Comparison of ENCODE assay signal across 9 cellular contexts in genomic region chr9:37582548-37583157, GRCh38. TPM values are rescaled to one million over a fixed set of nuclear protein-coding genes. Genes with fewer than 3 reads are reported as not detected.
DNase-seq lines count a peak whose midpoint lies in the region; ATAC-seq, FAIRE-seq and TF ChIP-seq lines count a peak whose summit lies in the region.
"Had no signal": no experiment of that assay in that cellular context is flagged by ENCODE, and none has a peak within 500 bp of the region (broad histone marks: within the 10 kb centered on the region; RNA-seq: fewer than 3 reads in every experiment).

No MANE protein-coding gene starts in this region.

- H3K27ac ChIP-seq in DND-41 (ENCODE audit: low read length), result no peak overlapping the region
- H3K27ac ChIP-seq: skin epidermis had no signal

- no peak overlapping the region for H3K4me3 ChIP-seq in DND-41 (ENCODE audit: low read depth in 1 of 2, low read length in 2 of 2)
- no peak overlapping the region for H3K4me3 ChIP-seq in Jurkat, Clone E6-1 (ENCODE audit: low read length)
- H3K4me3 ChIP-seq: skin epidermis had no signal

- no peaks in the 10 kb centered on the region for H3K4me1 ChIP-seq in DND-41 (ENCODE audit: insufficient read depth, low read length)

- DNase-seq in DND-41, result no peak
- DNase-seq in Jurkat, Clone E6-1 (ENCODE audit: low read depth, low spot score), result peak; percentile 64
- peak; percentile 55 for DNase-seq in foreskin melanocyte
- DNase-seq in pulmonary artery endothelial cell (ENCODE audit: low read depth, low spot score), result peak; percentile 37
- DNase-seq in NCI-H226, result no peak
- no peak for DNase-seq in retina
- DNase-seq in activated naive CD4-positive, alpha-beta T cell (lab: John Stamatoyannopoulos, UW), result no peak

- H3K27me3 ChIP-seq in DND-41 (ENCODE audit: insufficient read depth, low read length, poor library complexity), result no peaks in the 10 kb centered on the region

- peak; percentile 79 for FAIRE-seq in TTC549 (lab: Jason Lieb, UNC)

- H3K9me3 ChIP-seq in DND-41 (ENCODE audit: insufficient read depth, low read length, severe bottlenecking), result no peaks in the 10 kb centered on the region

- peaks cover 50% of the 10 kb centered on the region for H3K79me2 ChIP-seq in DND-41 (ENCODE audit: insufficient read depth, low read length)

- peak; percentile 69 for ATAC-seq in DND-41 (ENCODE audit: insufficient read depth, low read depth)

- H3K9ac ChIP-seq in DND-41 (ENCODE audit: low read depth, low read length), result no peak overlapping the region

- no peak overlapping the region for H2AFZ ChIP-seq in DND-41 (ENCODE audit: low read depth, low read length)

- no peak overlapping the region for H3K4me2 ChIP-seq in DND-41 (ENCODE audit: insufficient read depth, low read length)

- TF ChIP-seq CTCF in DND-41 (IDR thresholded peaks at IDR 0.05; ENCODE audit: borderline replicate concordance, extremely low read depth, low read length, poor library complexity, severe bottlenecking), result peak; percentile 71

- H3K36me3 ChIP-seq in DND-41 (ENCODE audit: insufficient read depth, low read length), result peaks cover 72% of the 10 kb centered on the region

- H4K20me1 ChIP-seq in DND-41 (ENCODE audit: insufficient read depth, low read length), result peaks cover 28% of the 10 kb centered on the region; the same call in 1 of the 2 replicates

RNA-seq across cellular contexts. Expression of gene FBXO10, which starts 6.5 kb away (rescaled TPM):
- 1.7 TPM for polyA plus RNA-seq in Jurkat, Clone E6-1 (2012; ENCODE audit: insufficient read depth, insufficient read length)
- total RNA-seq in pulmonary artery endothelial cell, result 9.5 and 14.2 TPM in 2 replicates

RNA-seq across cellular contexts. Expression of gene TOMM5, which starts 9.7 kb away (rescaled TPM):
- 266 TPM for polyA plus RNA-seq in Jurkat, Clone E6-1 (2012; ENCODE audit: insufficient read depth, insufficient read length)
- total RNA-seq in pulmonary artery endothelial cell, result 217 and 233 TPM in 2 replicates

Comparison
In these comparisons a context has a peak if more than half of its experiments do, and no peak if none do; other contexts are left out.
1. DNase-seq: peak in Jurkat, Clone E6-1 (single experiment), foreskin melanocyte (single experiment) and pulmonary artery endothelial cell (single experiment); none in DND-41 (single experiment), NCI-H226 (single experiment), retina (single experiment) and activated naive CD4-positive, alpha-beta T cell (0 of 4).